ENCODE assay signal across 26 cellular contexts in the genomic region with DNA sequence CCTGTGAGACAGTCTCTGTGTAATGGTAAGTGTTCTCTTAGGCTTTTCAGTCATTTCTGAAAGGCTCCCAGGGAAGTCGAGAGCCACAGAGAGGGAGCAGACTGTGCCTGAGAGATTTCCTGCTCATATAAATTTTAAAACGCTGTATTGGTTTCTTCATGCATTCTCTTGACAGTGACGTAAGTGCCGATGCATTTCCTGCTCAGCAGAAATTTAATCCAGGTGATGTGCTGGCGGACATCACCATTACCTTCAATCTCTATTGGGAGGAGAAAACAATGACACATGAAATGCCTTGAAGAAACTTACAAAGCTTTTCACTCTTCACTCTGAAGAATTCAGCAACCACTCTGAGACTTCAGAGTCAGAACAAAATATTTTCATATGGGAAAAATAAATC.
DNase-seq lines count a peak whose midpoint lies in the region; ATAC-seq and TF ChIP-seq lines count a peak whose summit lies in the region.
"Had no signal": no experiment of that assay in that cellular context is flagged by ENCODE, and none has a peak within 500 bp of the region (broad histone marks: within the 10 kb centered on the region; RNA-seq: fewer than 3 reads in every experiment).

No MANE protein-coding gene starts in this region.

- no peaks in the 10 kb centered on the region for H3K36me3 Mint-ChIP-seq in CD8-positive, alpha-beta T cell
- H3K36me3 Mint-ChIP-seq: CD14-positive monocyte had no signal

- TF ChIP-seq RAD21 in neural cell (conservative IDR thresholded peaks at IDR 0.05) = no peak

- H3K9me3 Mint-ChIP-seq in CD8-positive, alpha-beta T cell = peaks cover 2% of the 10 kb centered on the region

- ATAC-seq in HG02571 (IDR thresholded peaks at IDR 0.05; ENCODE audit: unreplicated experiment) = no peak
- no peak for ATAC-seq in CD8-positive, alpha-beta T cell
- ATAC-seq: PC-3, Right ventricle myocardium inferior had no signal

- no peak overlapping the region for H3K27ac Mint-ChIP-seq in CD8-positive, alpha-beta T cell
- H3K27ac Mint-ChIP-seq: CD14-positive monocyte had no signal

- peak; percentile 12 for TF ChIP-seq EP300 in neural cell (conservative IDR thresholded peaks at IDR 0.05; ENCODE audit: poor library complexity, severe bottlenecking)

- H3K9me3 ChIP-seq in neural cell (ENCODE audit: low read length) = no peaks in the 10 kb centered on the region
- no peaks in the 10 kb centered on the region for H3K9me3 ChIP-seq in CD8-positive, alpha-beta T cell (ENCODE audit: low read length)
- H3K9me3 ChIP-seq: HAP-1, SJCRH30 had no signal

- no peaks in the 10 kb centered on the region for H3K27me3 ChIP-seq in neural cell (ENCODE audit: insufficient read depth, low read depth, low read length)
- no peaks in the 10 kb centered on the region for H3K27me3 ChIP-seq in CD8-positive, alpha-beta T cell (ENCODE audit: insufficient read depth, low read length)
- H3K27me3 ChIP-seq: BE2C, SJCRH30 had no signal

- POLR2A ChIA-PET in CD8-positive, alpha-beta T cell (lab: Charles Lee) = no interaction called here

- intact Hi-C loops in CD8-positive, alpha-beta T cell (cut with DNase I, micrococcal nuclease) = no loop called here

- H3K79me2 ChIP-seq in neural cell (replicated peaks; ENCODE audit: insufficient read depth, low read length) = no peaks in the 10 kb centered on the region

- CTCF ChIA-PET in CD8-positive, alpha-beta T cell (lab: Charles Lee) = no interaction called here

- H4K20me1 ChIP-seq in neural cell (ENCODE audit: insufficient read depth) = no peaks in the 10 kb centered on the region

- peaks cover 2% of the 10 kb centered on the region for H3K27me3 Mint-ChIP-seq in CD8-positive, alpha-beta T cell (ENCODE audit: low read depth)

- H2AFZ ChIP-seq in neural cell (ENCODE audit: low read depth, low read length) = no peak overlapping the region

- H3K27ac ChIP-seq in epithelial cell of prostate (no peak overlapping the region), neural cell (ENCODE audit: low read length) (no peak overlapping the region)
- no peak overlapping the region for H3K27ac ChIP-seq in CD8-positive, alpha-beta T cell (ENCODE audit: low read depth, low read length)
- H3K27ac ChIP-seq: HL-60, SJCRH30 had no signal

- no peaks in the 10 kb centered on the region for H3K4me1 Mint-ChIP-seq in CD8-positive, alpha-beta T cell (ENCODE audit: low read depth)
- H3K4me1 Mint-ChIP-seq: CD14-positive monocyte had no signal

- H3K9me2 ChIP-seq in neural cell (ENCODE audit: insufficient read depth, low read length) = no peaks in the 10 kb centered on the region

- H3K9ac ChIP-seq in neural cell (ENCODE audit: low read length) = no peak overlapping the region

- DNase-seq in AG20443 (ENCODE audit: low spot score) = peak; percentile 14
- peak; percentile 22 for DNase-seq in HFF-Myc (ENCODE audit: extremely low read depth, low read depth)
- DNase-seq in epithelial cell of prostate (ENCODE audit: low read depth, low spot score) = peak; percentile 2
- no peak for DNase-seq in CD8-positive, alpha-beta T cell
- no peak for DNase-seq in SK-N-DZ (ENCODE audit: low spot score)
- DNase-seq in activated CD4-positive, alpha-beta T cell treated with anti-CD3 and anti-CD28 coated beads for 1 hour = no peak
- DNase-seq: BE2C, Calu3, DMS79 treated with DMSO at 0.1 percent for 48 hours, GOT3, Kasumi-1, MV-4-11, NCI-H1105, NCI-H1436 treated with DMSO at 0.1 percent for 48 hours, NCI-H187 treated with DMSO at 0.1 percent for 48 hours, NCI-H446, NCI-H524 treated with DMSO at 0.1 percent for 48 hours, NCI-H774, PC-3, SJCRH30 had no signal

- H3K4me1 ChIP-seq in CD8-positive, alpha-beta T cell (ENCODE audit: insufficient read depth, low read length) = no peaks in the 10 kb centered on the region
- H3K4me1 ChIP-seq: HAP-1, SJCRH30 had no signal

- no peak overlapping the region for H3K4me2 ChIP-seq in neural cell (ENCODE audit: low read length)

- no peaks in the 10 kb centered on the region for H3K36me3 ChIP-seq in neural cell (ENCODE audit: insufficient read depth, low read length)
- no peaks in the 10 kb centered on the region for H3K36me3 ChIP-seq in CD8-positive, alpha-beta T cell (ENCODE audit: insufficient read depth, low read length)
- H3K36me3 ChIP-seq: HAP-1, SJCRH30 had no signal

- no peak overlapping the region for H3K4me3 ChIP-seq in HFF-Myc (replicated peaks; ENCODE audit: low read depth, low read length)
- no peak overlapping the region for H3K4me3 ChIP-seq in neural cell (ENCODE audit: low read length)
- H3K4me3 ChIP-seq in CD8-positive, alpha-beta T cell (ENCODE audit: low read depth, low read length) = no peak overlapping the region
- H3K4me3 ChIP-seq: HAP-1, SJCRH30 had no signal

- no peak overlapping the region for H3K4me3 Mint-ChIP-seq in CD8-positive, alpha-beta T cell
- H3K4me3 Mint-ChIP-seq: CD14-positive monocyte had no signal

- no peaks in the 10 kb centered on the region for H3F3A ChIP-seq in neural cell (ENCODE audit: insufficient read depth, low read length, poor library complexity, severe bottlenecking)

- TF ChIP-seq CTCF in HFF-Myc (IDR thresholded peaks at IDR 0.05; ENCODE audit: low read depth, low read length, missing control alignments) (no peak), neural cell (IDR thresholded peaks at IDR 0.05; ENCODE audit: poor library complexity, severe bottlenecking) (no peak)
- TF ChIP-seq CTCF in CD8-positive, alpha-beta T cell (IDR thresholded peaks at IDR 0.05) = no peak

TF ChIP-seq in neural cell, 6 proteins besides CTCF, POLR2A, EP300 and RAD21:
- no peak for TF ChIP-seq SMC3 (conservative IDR thresholded peaks at IDR 0.05; ENCODE audit: poor library complexity)
- TF ChIP-seq POLR2AphosphoS5 (IDR thresholded peaks at IDR 0.05) = peak; percentile 23

Comparison
In these comparisons a context has a peak if more than half of its experiments do, and no peak if none do; other contexts are left out.
1. DNase-seq: peak in AG20443 (single experiment), HFF-Myc (single experiment) and epithelial cell of prostate (single experiment); none in CD8-positive, alpha-beta T cell (0 of 7), SK-N-DZ (single experiment) and activated CD4-positive, alpha-beta T cell treated with anti-CD3 and anti-CD28 coated beads for 1 hour (single experiment).